In the genomic region with DNA sequence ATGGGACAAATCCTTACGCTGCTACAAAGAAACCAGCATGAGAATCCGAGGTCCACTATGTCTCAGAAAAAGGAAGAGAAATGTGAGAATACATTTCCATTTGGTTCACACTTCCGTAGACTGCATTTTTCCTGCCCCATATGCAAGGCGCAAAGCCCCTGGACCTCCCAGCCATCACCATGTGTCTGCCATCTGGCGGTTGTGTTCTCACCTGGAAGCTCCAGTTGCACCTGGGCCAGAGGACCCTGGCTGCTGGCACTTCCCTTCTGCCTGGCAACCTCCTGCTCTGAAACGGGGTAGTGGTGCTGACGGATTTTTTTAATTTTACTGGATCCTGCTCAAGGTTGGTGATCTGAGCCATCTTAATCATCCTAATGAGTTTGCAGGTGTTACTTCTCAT, we compare ENCODE assay signal across 1 cellular context. TPM values are rescaled to one million over a fixed set of nuclear protein-coding genes. Genes with fewer than 3 reads are reported as not detected.
"Had no signal": no experiment of that assay in that cellular context is flagged by ENCODE, and none has a peak within 500 bp of the region (broad histone marks: within the 10 kb centered on the region; RNA-seq: fewer than 3 reads in every experiment).

No MANE protein-coding gene starts in this region.

RNA-seq across cellular contexts. Expression of a gene that starts 41.4 kb away (rescaled TPM):
- total RNA-seq: cerebellum had no signal
